Comparison of ENCODE assay signal across 18 cellular contexts in the genomic region with DNA sequence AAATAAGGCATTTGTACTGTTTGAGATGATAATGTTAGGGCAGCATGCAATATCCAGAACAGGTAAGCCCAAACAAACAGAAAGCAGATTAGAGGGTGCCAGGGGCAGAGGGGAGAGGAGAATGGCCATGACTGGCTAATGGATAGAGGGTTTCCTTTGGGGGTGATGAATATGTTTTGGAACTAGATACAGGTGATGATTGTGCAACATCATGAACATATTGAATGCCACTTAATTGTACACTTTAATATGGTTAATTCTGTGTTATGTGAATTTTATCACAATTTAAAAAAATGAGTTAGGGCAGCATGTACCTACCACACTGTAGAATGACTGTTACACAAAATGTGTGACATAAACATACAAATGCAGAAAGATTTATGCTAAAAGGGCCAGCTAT.
DNase-seq lines count a peak whose midpoint lies in the region; ATAC-seq and TF ChIP-seq lines count a peak whose summit lies in the region.
"Had no signal": no experiment of that assay in that cellular context is flagged by ENCODE, and none has a peak within 500 bp of the region (broad histone marks: within the 10 kb centered on the region; RNA-seq: fewer than 3 reads in every experiment).

No MANE protein-coding gene starts in this region.

- H4K8ac ChIP-seq in IMR-90 (ENCODE audit: low read depth in 2 of 2, low read length in 2 of 2): peak overlapping the region; percentile 56 to 74; a peak in 3 of 4 replicates

- peak overlapping the region; percentile 96 for H2BK20ac ChIP-seq in IMR-90 (ENCODE audit: low read depth, low read length)

- no peaks in the 10 kb centered on the region for H3K36me3 ChIP-seq in IMR-90 (ENCODE audit: control insufficient read depth, insufficient read depth, low read length)
- no peaks in the 10 kb centered on the region for H3K36me3 ChIP-seq in brain microvascular endothelial cell (replicated peaks)
- H3K36me3 ChIP-seq in hepatocyte (replicated peaks; ENCODE audit: insufficient read depth, low read depth): no peaks in the 10 kb centered on the region
- H3K36me3 ChIP-seq in HAP-1 (replicated peaks): no peaks in the 10 kb centered on the region
- H3K36me3 ChIP-seq: BLaER1, SJCRH30 had no signal

- H3K4me3 ChIP-seq in IMR-90 (ENCODE audit: insufficient read depth, low read depth, low read length) (no peak overlapping the region), brain microvascular endothelial cell (ENCODE audit: low read depth, low read length) (no peak overlapping the region), hepatocyte (no peak overlapping the region), HAP-1 (no peak overlapping the region)
- H3K4me3 ChIP-seq: BLaER1, SJCRH30 had no signal

- no peaks in the 10 kb centered on the region for H3K9me2 ChIP-seq in hepatocyte (replicated peaks; ENCODE audit: insufficient read depth)

- H4K20me1 ChIP-seq in IMR-90 (ENCODE audit: insufficient read depth, low read length) (no peaks in the 10 kb centered on the region), hepatocyte (ENCODE audit: insufficient read depth, poor library complexity, severe bottlenecking) (no peaks in the 10 kb centered on the region)
- H4K20me1 ChIP-seq: BLaER1 had no signal

- H3K23ac ChIP-seq in IMR-90 (ENCODE audit: low read depth, low read length): no peak overlapping the region

- H3K9me3 Mint-ChIP-seq in progenitor cell of endocrine pancreas (ENCODE audit: low read depth): no peaks in the 10 kb centered on the region
- H3K9me3 Mint-ChIP-seq: CD4-positive, alpha-beta T cell had no signal

- no peaks in the 10 kb centered on the region for H3K27me3 ChIP-seq in IMR-90 (ENCODE audit: control insufficient read depth, insufficient read depth, low read length)
- H3K27me3 ChIP-seq in brain microvascular endothelial cell (replicated peaks): no peaks in the 10 kb centered on the region
- no peaks in the 10 kb centered on the region for H3K27me3 ChIP-seq in hepatocyte
- H3K27me3 ChIP-seq in HAP-1 (ENCODE audit: low read depth): no peaks in the 10 kb centered on the region
- H3K27me3 ChIP-seq: BLaER1, SJCRH30 had no signal

- H2AFZ ChIP-seq in IMR-90 (replicated peaks; ENCODE audit: low read length, poor library complexity): no peak overlapping the region
- no peak overlapping the region for H2AFZ ChIP-seq in hepatocyte

- peak overlapping the region; percentile 86 for H3K14ac ChIP-seq in IMR-90 (replicated peaks; ENCODE audit: low read depth, low read length)

- no peak overlapping the region for H3K56ac ChIP-seq in IMR-90 (ENCODE audit: extremely low read depth, insufficient read depth, low read length)

- BruUV-seq in IMR-90 (replicated peaks; lab: Mats Ljungman, UMichigan): no TSS peak

- peak overlapping the region; percentile 99 for H2BK5ac ChIP-seq in IMR-90 (ENCODE audit: low read depth, low read length, poor library complexity, severe bottlenecking)

- peak overlapping the region; percentile 90 for H2BK120ac ChIP-seq in IMR-90 (ENCODE audit: low read depth, low read length)

- dilution Hi-C loops in IMR-90 (cut with HindIII; ENCODE audit: low sequenced_read_pairs, unreplicated experiment): no loop called here

- H3K9me3 ChIP-seq in IMR-90 (ENCODE audit: control insufficient read depth, insufficient read depth, low read length) (no peaks in the 10 kb centered on the region), hepatocyte (ENCODE audit: low read depth) (no peaks in the 10 kb centered on the region), HAP-1 (no peaks in the 10 kb centered on the region)
- H3K9me3 ChIP-seq: BLaER1, SJCRH30 had no signal

- H3K4ac ChIP-seq in IMR-90 (ENCODE audit: low read depth, low read length): peak overlapping the region; percentile 81

- H4K91ac ChIP-seq in IMR-90 (ENCODE audit: insufficient read depth, low read depth, low read length): peak overlapping the region; percentile 70; the same call in 1 of the 2 replicates

- no peak overlapping the region for H2AK9ac ChIP-seq in IMR-90 (replicated peaks; ENCODE audit: low read depth, low read length, poor library complexity)

- H3K27ac ChIP-seq in IMR-90 (ENCODE audit: insufficient read depth, low read length) (0 out of 2 replicates have a peak overlapping the region, but pooled peaks have one; percentile 14), brain microvascular endothelial cell (peak overlapping the region; percentile 97), hepatocyte (no peak overlapping the region)
- H3K27ac ChIP-seq: BLaER1, HL-60, SJCRH30 had no signal

- POLR2A ChIA-PET in IMR-90 (lab: Charles Lee; ENCODE audit: unreplicated experiment): no interaction called here

- TF ChIP-seq POLR2A in IMR-90 (IDR thresholded peaks at IDR 0.05; ENCODE audit: low read depth, low read length): no peak

- peak overlapping the region; percentile 74; the same call in 1 of the 2 replicates for H2AK5ac ChIP-seq in IMR-90 (ENCODE audit: low read depth, low read length)

- ATAC-seq in IMR-90 (ENCODE audit: low read depth): no peak
- no peak for ATAC-seq in GM21390 (IDR thresholded peaks at IDR 0.05; ENCODE audit: unreplicated experiment)

- intact Hi-C loops in IMR-90 (cut with micrococcal nuclease): loop anchor here (5.0 kb wide), 1 partner anchor 231 kb away; no protein-coding TSS in a partner anchor

- H3K36me3 Mint-ChIP-seq in progenitor cell of endocrine pancreas (ENCODE audit: insufficient read depth): no peaks in the 10 kb centered on the region

- H3K9ac ChIP-seq in IMR-90 (ENCODE audit: low read depth, low read length): no peak overlapping the region
- H3K9ac ChIP-seq: BLaER1 had no signal

- no peaks in the 10 kb centered on the region for H3K79me1 ChIP-seq in IMR-90 (ENCODE audit: low read depth in 1 of 2, low read length in 2 of 2)

- peak overlapping the region; percentile 89; the same call in 1 of the 2 replicates for H4K5ac ChIP-seq in IMR-90 (ENCODE audit: low read depth, low read length)

- CTCF ChIA-PET in IMR-90 (lab: Yijun Ruan, JAX): no interaction called here

- peaks cover 27% of the 10 kb centered on the region for H3K4me1 Mint-ChIP-seq in progenitor cell of endocrine pancreas (ENCODE audit: low read depth)

- H3K18ac ChIP-seq in IMR-90 (ENCODE audit: low read depth, low read length): peak overlapping the region; percentile 85; the same call in 1 of the 2 replicates

- H3K4me1 ChIP-seq in IMR-90 (ENCODE audit: control insufficient read depth, insufficient read depth, low read length): peaks cover 14% of the 10 kb centered on the region
- H3K4me1 ChIP-seq in hepatocyte (ENCODE audit: insufficient read depth): peaks cover 23% of the 10 kb centered on the region
- no peaks in the 10 kb centered on the region for H3K4me1 ChIP-seq in HAP-1
- H3K4me1 ChIP-seq: BLaER1, SJCRH30 had no signal

- H3K79me2 ChIP-seq in hepatocyte: no peaks in the 10 kb centered on the region

- no peaks in the 10 kb centered on the region for H3K27me3 Mint-ChIP-seq in progenitor cell of endocrine pancreas

- no peak for TF ChIP-seq CTCF in IMR-90 (conservative IDR thresholded peaks at IDR 0.05; ENCODE audit: low read depth, low read length)
- no peak for TF ChIP-seq CTCF in brain microvascular endothelial cell (IDR thresholded peaks at IDR 0.05; ENCODE audit: low read depth, low read length, missing control alignments)
- no peak for TF ChIP-seq CTCF in progenitor cell of endocrine pancreas (IDR thresholded peaks at IDR 0.05; ENCODE audit: unreplicated experiment)
- TF ChIP-seq CTCF in hepatocyte (IDR thresholded peaks at IDR 0.05; ENCODE audit: poor library complexity): no peak

- in situ Hi-C loops in IMR-90 (cut with MboI; ENCODE audit: low sequenced_read_pairs) (no loop called here), brain microvascular endothelial cell (cut with HindIII; ENCODE audit: low pct_ligation_motif_present, low sequenced_read_pairs) (no loop called here), HAP-1 (cut with MboI; ENCODE audit: low sequenced_read_pairs) (no loop called here)

- no peak overlapping the region for H3K4me3 Mint-ChIP-seq in progenitor cell of endocrine pancreas (ENCODE audit: low read depth)
- H3K4me3 Mint-ChIP-seq: CD4-positive, alpha-beta T cell had no signal

- no peak for TF ChIP-seq RAD21 in IMR-90 (IDR thresholded peaks at IDR 0.05; ENCODE audit: low read length)

- peak overlapping the region; percentile 7 for H3K27ac Mint-ChIP-seq in progenitor cell of endocrine pancreas
- H3K27ac Mint-ChIP-seq: CD4-positive, alpha-beta T cell had no signal

- H3K9me1 ChIP-seq in IMR-90 (ENCODE audit: insufficient read depth, low read length): peaks cover 3% of the 10 kb centered on the region; the same call in 1 of the 2 replicates

- DNase-seq in IMR-90: no peak
- no peak for DNase-seq in brain microvascular endothelial cell
- DNase-seq in progenitor cell of endocrine pancreas (ENCODE audit: low spot score, unreplicated experiment): no peak
- no peak for DNase-seq in hypothalamus (lab: John Stamatoyannopoulos, UW)
- no peak for DNase-seq in hepatocyte (ENCODE audit: low spot score)
- DNase-seq in HAP-1 (ENCODE audit: low spot score in 2 of 2): no peak
- DNase-seq: ACHN; CD4-positive, alpha-beta T cell; DMS153; NCI-H1105 treated with DMSO at 0.1 percent for 48 hours; NCI-H2081; NCI-H2171; NCI-H526; OCI-M1; SJCRH30 had no signal

- no peak overlapping the region for H3K4me2 ChIP-seq in IMR-90 (ENCODE audit: low read depth, low read length)
- no peak overlapping the region for H3K4me2 ChIP-seq in hepatocyte
- H3K4me2 ChIP-seq: BLaER1 had no signal

- H2BK15ac ChIP-seq in IMR-90 (ENCODE audit: low read depth, low read length): peak overlapping the region; percentile 86; the same call in 2 of the 3 replicates

TF ChIP-seq in IMR-90, 13 proteins besides CTCF, POLR2A, EP300 and RAD21:
- TF ChIP-seq CHD1 (IDR thresholded peaks at IDR 0.05; ENCODE audit: low read depth, low read length) (no peak), CEBPB (IDR thresholded peaks at IDR 0.05; ENCODE audit: low read depth, low read length) (peak; percentile 78), ELK1 (IDR thresholded peaks at IDR 0.05; ENCODE audit: borderline replicate concordance, low read depth, low read length) (no peak)
- TF ChIP-seq, protein P1, sequence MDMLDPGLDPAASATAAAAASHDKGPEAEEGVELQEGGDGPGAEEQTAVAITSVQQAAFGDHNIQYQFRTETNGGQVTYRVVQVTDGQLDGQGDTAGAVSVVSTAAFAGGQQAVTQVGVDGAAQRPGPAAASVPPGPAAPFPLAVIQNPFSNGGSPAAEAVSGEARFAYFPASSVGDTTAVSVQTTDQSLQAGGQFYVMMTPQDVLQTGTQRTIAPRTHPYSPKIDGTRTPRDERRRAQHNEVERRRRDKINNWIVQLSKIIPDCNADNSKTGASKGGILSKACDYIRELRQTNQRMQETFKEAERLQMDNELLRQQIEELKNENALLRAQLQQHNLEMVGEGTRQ (IDR thresholded peaks at IDR 0.05; ENCODE audit: low read depth, low read length): no peak
